Comparison of ENCODE assay signal across 1 cellular context in genomic region chr6:123841067-123841896, GRCh38.
TF ChIP-seq lines count a peak whose summit lies in the region.

No MANE protein-coding gene starts in this region.

TF ChIP-seq in H1, 55 proteins besides CTCF, POLR2A, EP300 and RAD21 (continued from another document):
- TF ChIP-seq KDM4A (IDR thresholded peaks at IDR 0.05; ENCODE audit: low read depth, low read length, severe bottlenecking) (no peak), CBX5 (IDR thresholded peaks at IDR 0.05; ENCODE audit: low read depth, low read length) (no peak)
